Comparison of ENCODE assay signal across 11 cellular contexts in genomic region chr10:113221756-113222168, GRCh38.
DNase-seq lines count a peak whose midpoint lies in the region; TF ChIP-seq lines count a peak whose summit lies in the region.
"Had no signal": no experiment of that assay in that cellular context is flagged by ENCODE, and none has a peak within 500 bp of the region (broad histone marks: within the 10 kb centered on the region; RNA-seq: fewer than 3 reads in every experiment).

No MANE protein-coding gene starts in this region.

- no peak overlapping the region for H2BK5ac ChIP-seq in mesendoderm (ENCODE audit: low read length)

- no peak overlapping the region for H4K5ac ChIP-seq in mesendoderm (ENCODE audit: low read length)

- DNase-seq in Daoy (ENCODE audit: low read depth) (peak; percentile 83), HT1080 (ENCODE audit: low read depth) (peak; percentile 78), WERI-Rb-1 (peak; percentile 40), mesendoderm (peak; percentile 94), RWPE1 (ENCODE audit: low spot score) (no peak), NCI-H2107 (lab: John Stamatoyannopoulos, UW) (no peak)
- no peak for DNase-seq in activated CD8-positive, alpha-beta memory T cell treated with anti-CD3 and anti-CD28 coated beads, Interleukin-2, amount 50 U/mL, for 4 hours
- DNase-seq: NK-92 treated with Interleukin-12 subunit alpha and Interleukin-12 subunit beta, amount 100 ng/mL, for 24 hours had no signal

- no peak overlapping the region for H4K8ac ChIP-seq in mesendoderm (ENCODE audit: low read depth, low read length)

- CTCF ChIA-PET in RWPE1 (lab: Yijun Ruan, JAX) = interaction anchor here (0.6 kb wide), 1 partner anchor 1569 kb away, joined by 7 read pairs; no protein-coding TSS in a partner anchor

- H3K36me3 ChIP-seq in WERI-Rb-1 (no peaks in the 10 kb centered on the region), mesendoderm (ENCODE audit: control insufficient read depth, insufficient read depth, low read length) (no peaks in the 10 kb centered on the region)

- H3K9me3 ChIP-seq in WERI-Rb-1 (ENCODE audit: severe bottlenecking) = no peaks in the 10 kb centered on the region

- no peaks in the 10 kb centered on the region for H3K79me2 ChIP-seq in mesendoderm (ENCODE audit: control insufficient read depth, insufficient read depth, low read length)
- H3K79me2 ChIP-seq: parathyroid adenoma had no signal

- H2BK15ac ChIP-seq in mesendoderm (replicated peaks; ENCODE audit: low read depth) = no peak overlapping the region

- H3K27me3 ChIP-seq in WERI-Rb-1 (ENCODE audit: insufficient read depth, low read depth, severe bottlenecking) (no peaks in the 10 kb centered on the region), mesendoderm (ENCODE audit: insufficient read depth, low read length, poor library complexity) (no peaks in the 10 kb centered on the region)

- POLR2A ChIA-PET in RWPE1 (lab: Yijun Ruan, JAX; ENCODE audit: low non-redundant PET) = no interaction called here

- no CpG with 5 or more reads among the region's 6 CpGs for WGBS in mesendoderm (ENCODE audit: extremely low coverage, insufficient coverage, low lambda C conversion rate)

- H3K4me3 ChIP-seq in WERI-Rb-1 (ENCODE audit: low read depth, low read length) (no peak overlapping the region), mesendoderm (ENCODE audit: low read length) (no peak overlapping the region)
- H3K4me3 ChIP-seq: K562, lung had no signal

- peaks cover 5% of the 10 kb centered on the region for H3K4me1 ChIP-seq in mesendoderm (ENCODE audit: control insufficient read depth, low read depth, low read length)
- H3K4me1 ChIP-seq: parathyroid adenoma had no signal

- no peak overlapping the region for H3K9ac ChIP-seq in mesendoderm (ENCODE audit: low read length)
- H3K9ac ChIP-seq: parathyroid adenoma had no signal

- H3K27ac ChIP-seq in WERI-Rb-1 (no peak overlapping the region), mesendoderm (ENCODE audit: low read depth, low read length) (no peak overlapping the region), RWPE1 (no peak overlapping the region)
- H3K27ac ChIP-seq: parathyroid adenoma had no signal

- H3K23ac ChIP-seq in mesendoderm (ENCODE audit: low read length) = no peak overlapping the region

- no peaks in the 10 kb centered on the region for H3K79me1 ChIP-seq in mesendoderm (ENCODE audit: low read length)

- H3K4ac ChIP-seq in mesendoderm (ENCODE audit: low read depth, low read length) = no peak overlapping the region

- H3K4me2 ChIP-seq in mesendoderm (ENCODE audit: low read length) = no peak overlapping the region

- no peak for TF ChIP-seq CTCF in WERI-Rb-1 (IDR thresholded peaks at IDR 0.05; ENCODE audit: low read depth, low read length)
- TF ChIP-seq CTCF in RWPE1 (conservative IDR thresholded peaks at IDR 0.05; ENCODE audit: low read depth) = no peak

- H3K18ac ChIP-seq in mesendoderm (ENCODE audit: low read length) = no peak overlapping the region

- no peak overlapping the region for H2AK5ac ChIP-seq in mesendoderm (ENCODE audit: low read length)

- H3K56ac ChIP-seq in mesendoderm (ENCODE audit: low read length) = no peak overlapping the region

- no peak overlapping the region for H2BK120ac ChIP-seq in mesendoderm (ENCODE audit: low read depth, low read length)

Comparison
In these comparisons a context has a peak if more than half of its experiments do, and no peak if none do; other contexts are left out.
1. DNase-seq: peak in Daoy (single experiment), HT1080 (single experiment), WERI-Rb-1 (single experiment) and mesendoderm (single experiment); none in RWPE1 (single experiment), activated CD8-positive, alpha-beta memory T cell treated with anti-CD3 and anti-CD28 coated beads, Interleukin-2, amount 50 U/mL, for 4 hours (single experiment) and NCI-H2107 (single experiment).